Comparison of ENCODE assay signal across 22 cellular contexts in the genomic region with DNA sequence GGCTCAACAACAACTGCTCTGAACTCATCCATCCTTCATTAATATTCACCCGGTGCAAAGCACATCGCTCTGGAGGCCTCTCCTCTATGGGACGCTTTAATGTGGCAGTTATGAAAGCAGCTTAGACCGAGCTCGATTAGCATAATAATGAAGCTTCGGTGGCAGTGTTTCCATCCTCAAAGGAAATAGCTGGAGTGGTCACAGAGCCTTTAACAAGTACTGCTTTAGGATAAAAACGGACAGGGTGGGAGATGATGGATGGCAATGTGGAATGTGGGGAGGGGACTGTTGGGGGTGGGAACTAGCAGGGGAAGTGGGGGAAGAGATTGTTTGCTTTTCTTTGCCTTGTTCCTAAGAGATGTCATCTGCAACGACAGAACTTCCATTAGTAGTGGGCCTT.
"Had no signal": no experiment of that assay in that cellular context is flagged by ENCODE, and none has a peak within 500 bp of the region (broad histone marks: within the 10 kb centered on the region; RNA-seq: fewer than 3 reads in every experiment).

No MANE protein-coding gene starts in this region.

- H3K27me3 ChIP-seq: breast epithelium, gastroesophageal sphincter, heart right ventricle, ovary, upper lobe of right lung had no signal

- H3K27ac ChIP-seq: breast epithelium, gastroesophageal sphincter, heart right ventricle, ovary, thoracic aorta, upper lobe of right lung had no signal

- H3K4me3 ChIP-seq: breast epithelium, gastroesophageal sphincter, heart right ventricle, ovary, thoracic aorta, upper lobe of right lung had no signal

- H3K9me3 ChIP-seq: breast epithelium, heart right ventricle, ovary, thoracic aorta, upper lobe of right lung had no signal

- H3K27me3 Mint-ChIP-seq: activated CD4-positive, alpha-beta T cell treated with anti-CD3 and anti-CD28 coated beads, Interleukin-2, amount 10 ng/mL, durations not matched to agents 7 days and 5 days; dendritic cell treated with granulocyte-macrophage colony-stimulating factor and Interleukin-4, amounts not matched to agents 40 ng/mL and 50 ng/mL, for 4 days had no signal

- H3K4me1 Mint-ChIP-seq: activated CD4-positive, alpha-beta T cell treated with anti-CD3 and anti-CD28 coated beads, Interleukin-2, amount 10 ng/mL, durations not matched to agents 7 days and 5 days; activated naive CD8-positive, alpha-beta T cell treated with anti-CD3 and anti-CD28 coated beads, Interleukin-2, amount 10 ng/mL, durations not matched to agents 7 days and 5 days; T-helper 17 cell had no signal

- H3K36me3 ChIP-seq: breast epithelium, gastroesophageal sphincter, heart right ventricle, ovary, thoracic aorta, upper lobe of right lung had no signal

- H3K27ac Mint-ChIP-seq: activated CD4-positive, alpha-beta T cell treated with anti-CD3 and anti-CD28 coated beads, Interleukin-2, amount 10 ng/mL, durations not matched to agents 7 days and 5 days; activated naive CD8-positive, alpha-beta T cell treated with anti-CD3 and anti-CD28 coated beads, Interleukin-2, amount 10 ng/mL, durations not matched to agents 7 days and 5 days; activated T-helper 1 cell treated with anti-CD3 and anti-CD28 coated beads, Interleukin-12 subunit alpha, Interleukin-12 subunit beta, Interleukin-2, Interleukin-4 antibody, amounts not matched to agents 30 ng/mL and 10 ng/mL and 1 ng/mL, durations not matched to agents 14 hours and 24 hours and 36 hours; dendritic cell treated with granulocyte-macrophage colony-stimulating factor and Interleukin-4, amounts not matched to agents 40 ng/mL and 50 ng/mL, for 4 days; T-helper 17 cell had no signal

- H3K36me3 Mint-ChIP-seq: activated naive CD8-positive, alpha-beta T cell treated with anti-CD3 and anti-CD28 coated beads, Interleukin-2, amount 10 ng/mL, durations not matched to agents 7 days and 5 days had no signal

- H3K4me1 ChIP-seq: breast epithelium, gastroesophageal sphincter, heart right ventricle, upper lobe of right lung had no signal

- H3K4me3 Mint-ChIP-seq: activated CD4-positive, alpha-beta T cell treated with anti-CD3 and anti-CD28 coated beads, Interleukin-2, amount 10 ng/mL, durations not matched to agents 7 days and 5 days; activated naive CD8-positive, alpha-beta T cell treated with anti-CD3 and anti-CD28 coated beads, Interleukin-2, amount 10 ng/mL, durations not matched to agents 7 days and 5 days; activated T-helper 1 cell treated with anti-CD3 and anti-CD28 coated beads, Interleukin-12 subunit alpha, Interleukin-12 subunit beta, Interleukin-2, Interleukin-4 antibody, amounts not matched to agents 30 ng/mL and 10 ng/mL and 1 ng/mL, durations not matched to agents 14 hours and 24 hours and 36 hours; dendritic cell treated with granulocyte-macrophage colony-stimulating factor and Interleukin-4, amounts not matched to agents 40 ng/mL and 50 ng/mL, for 4 days; nephron; T-helper 17 cell had no signal

- ATAC-seq: gastroesophageal sphincter, heart right ventricle, left ventricle myocardium superior, T-helper 17 cell, upper lobe of right lung had no signal

- H3K9me3 Mint-ChIP-seq: activated CD4-positive, alpha-beta T cell treated with anti-CD3 and anti-CD28 coated beads, Interleukin-2, amount 10 ng/mL, durations not matched to agents 7 days and 5 days; activated naive CD8-positive, alpha-beta T cell treated with anti-CD3 and anti-CD28 coated beads, Interleukin-2, amount 10 ng/mL, durations not matched to agents 7 days and 5 days; activated T-helper 1 cell treated with anti-CD3 and anti-CD28 coated beads, Interleukin-12 subunit alpha, Interleukin-12 subunit beta, Interleukin-2, Interleukin-4 antibody, amounts not matched to agents 30 ng/mL and 10 ng/mL and 1 ng/mL, durations not matched to agents 14 hours and 24 hours and 36 hours had no signal

- DNase-seq: activated CD4-positive, alpha-beta T cell treated with anti-CD3 and anti-CD28 coated beads, Interleukin-2, amount 10 ng/mL, durations not matched to agents 7 days and 5 days; activated CD4-positive, CD25-positive, alpha-beta regulatory T cell; activated CD8-positive, alpha-beta memory T cell treated with anti-CD3 and anti-CD28 coated beads, Interleukin-2, amount 50 U/mL, for 48 hours; activated naive CD4-positive, alpha-beta T cell; activated naive CD8-positive, alpha-beta T cell treated with anti-CD3 and anti-CD28 coated beads, Interleukin-2, amount 10 ng/mL, durations not matched to agents 7 days and 5 days; cerebellar nuclear complex; erythroblast; heart right ventricle; kidney; left ventricle myocardium superior; mesenchymal stem cell; ovary; stimulated activated CD4-positive, alpha-beta T cell treated with anti-CD3 and anti-CD28 coated beads, Interleukin-12 subunit alpha, Interleukin-12 subunit beta, amount 100 ng/mL, for 4 hours; stimulated activated CD4-positive, alpha-beta T cell treated with anti-CD3 and anti-CD28 coated beads, Interleukin-2, amount 100 ng/mL, for 24 hours; T-helper 17 cell; upper lobe of right lung had no signal
